9 cellular contexts compared by ENCODE assay signal in genomic region chrX:40085086-40085551, GRCh38.
A peak's percentile ranks its signal among the peaks of the same experiment; 100 is the strongest.
DNase-seq lines count a peak whose midpoint lies in the region; ATAC-seq lines count a peak whose summit lies in the region.
"Had no signal": no experiment of that assay in that cellular context is flagged by ENCODE, and none has a peak within 500 bp of the region (broad histone marks: within the 10 kb centered on the region; RNA-seq: fewer than 3 reads in every experiment).

No MANE protein-coding gene starts in this region.

- no peaks in the 10 kb centered on the region for H3K9me3 Mint-ChIP-seq in stimulated activated naive CD8-positive, alpha-beta T cell treated with anti-CD3 and anti-CD28 coated beads, Interleukin-15, Interleukin-2, amounts not matched to agents 100 ng/mL and 50 ng/mL, for 24 hours

- H3K36me3 Mint-ChIP-seq in stimulated activated naive CD8-positive, alpha-beta T cell treated with anti-CD3 and anti-CD28 coated beads, Interleukin-15, Interleukin-2, amounts not matched to agents 100 ng/mL and 50 ng/mL, for 24 hours (ENCODE audit: low read depth) = no peaks in the 10 kb centered on the region

- peak overlapping the region; percentile 35 for H3K4me3 Mint-ChIP-seq in stimulated activated naive CD8-positive, alpha-beta T cell treated with anti-CD3 and anti-CD28 coated beads, Interleukin-15, Interleukin-2, amounts not matched to agents 100 ng/mL and 50 ng/mL, for 24 hours

- no peak overlapping the region for H3K27ac Mint-ChIP-seq in stimulated activated naive CD8-positive, alpha-beta T cell treated with anti-CD3 and anti-CD28 coated beads, Interleukin-15, Interleukin-2, amounts not matched to agents 100 ng/mL and 50 ng/mL, for 24 hours

- no peak for DNase-seq in stimulated activated naive CD8-positive, alpha-beta T cell treated with anti-CD3 and anti-CD28 coated beads, Interleukin-15, Interleukin-2, amounts not matched to agents 100 U/mL and 50 U/mL, for 24 hours
- DNase-seq in amniotic epithelial cell (ENCODE audit: low read depth) = peak; percentile 74
- DNase-seq in kidney tubule cell (ENCODE audit: low spot score) = peak; percentile 33
- DNase-seq in pons (ENCODE audit: low spot score) = no peak
- no peak for DNase-seq in NCI-H2107 treated with DMSO at 0.1 percent for 48 hours (lab: John Stamatoyannopoulos, UW; ENCODE audit: unreplicated experiment)
- DNase-seq in T-helper 1 cell = no peak
- DNase-seq: small intestine had no signal

- H3K4me1 Mint-ChIP-seq in stimulated activated naive CD8-positive, alpha-beta T cell treated with anti-CD3 and anti-CD28 coated beads, Interleukin-15, Interleukin-2, amounts not matched to agents 100 ng/mL and 50 ng/mL, for 24 hours (ENCODE audit: low read depth) = peaks cover 76% of the 10 kb centered on the region

- no peaks in the 10 kb centered on the region for H3K27me3 Mint-ChIP-seq in stimulated activated naive CD8-positive, alpha-beta T cell treated with anti-CD3 and anti-CD28 coated beads, Interleukin-15, Interleukin-2, amounts not matched to agents 100 ng/mL and 50 ng/mL, for 24 hours

- no peak for ATAC-seq in stimulated activated naive CD8-positive, alpha-beta T cell treated with anti-CD3 and anti-CD28 coated beads, Interleukin-15, Interleukin-2, amounts not matched to agents 100 U/mL and 50 U/mL, for 24 hours
- ATAC-seq in GM18517 (IDR thresholded peaks at IDR 0.05; ENCODE audit: unreplicated experiment) = no peak

Comparison
In these comparisons a context has a peak if more than half of its experiments do, and no peak if none do; other contexts are left out.
1. DNase-seq: peak in amniotic epithelial cell (single experiment) and kidney tubule cell (single experiment); none in stimulated activated naive CD8-positive, alpha-beta T cell treated with anti-CD3 and anti-CD28 coated beads, Interleukin-15, Interleukin-2, amounts not matched to agents 100 U/mL and 50 U/mL, for 24 hours (single experiment), pons (single experiment), NCI-H2107 treated with DMSO at 0.1 percent for 48 hours (single experiment) and T-helper 1 cell (0 of 5).